In the genomic region with DNA sequence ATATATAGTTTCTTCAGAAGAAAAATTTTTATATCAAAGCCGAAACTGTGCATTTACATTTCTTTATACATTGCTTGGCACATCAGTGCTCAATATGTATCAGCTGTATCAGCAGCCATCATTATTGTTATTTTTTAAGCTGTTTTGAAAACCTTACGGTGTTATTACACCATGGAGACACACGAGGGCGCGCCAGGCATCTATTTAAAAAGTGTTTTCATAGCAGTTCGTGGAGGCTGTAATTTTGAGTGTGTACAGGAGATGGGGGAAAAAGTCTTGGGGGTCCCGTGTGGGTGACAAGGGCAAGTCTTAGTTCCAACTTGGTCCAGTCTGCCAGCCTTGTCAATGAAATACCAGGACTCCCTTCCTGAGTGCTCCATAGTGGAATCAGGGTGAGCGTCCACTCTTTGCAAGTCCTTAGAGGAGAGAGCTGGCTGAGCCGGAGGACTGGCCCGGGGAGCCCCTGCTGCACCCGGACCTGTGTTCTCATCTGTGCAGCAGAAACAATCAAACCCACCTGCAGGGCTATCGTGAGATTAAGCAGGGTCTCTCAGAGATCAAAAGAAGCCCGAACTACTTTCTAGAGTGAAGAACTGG, we compare ENCODE assay signal across 10 cellular contexts. TPM values are rescaled to one million over a fixed set of nuclear protein-coding genes. Genes with fewer than 3 reads are reported as not detected.
DNase-seq lines count a peak whose midpoint lies in the region; ATAC-seq and TF ChIP-seq lines count a peak whose summit lies in the region.
"Had no signal": no experiment of that assay in that cellular context is flagged by ENCODE, and none has a peak within 500 bp of the region (broad histone marks: within the 10 kb centered on the region; RNA-seq: fewer than 3 reads in every experiment).

No MANE protein-coding gene starts in this region.

- in situ Hi-C loops in IMR-90 (cut with MboI; ENCODE audit: low sequenced_read_pairs): loop anchor here (10.0 to 25.0 kb wide), 3 partner anchors 260 to 872 kb away; no protein-coding TSS in a partner anchor
- in situ Hi-C loops in Panc1 (cut with HindIII; ENCODE audit: low pct_unique_long_range_greater_than_20kb, low sequenced_read_pairs): no loop called here

- TF ChIP-seq RAD21 in IMR-90 (IDR thresholded peaks at IDR 0.05; ENCODE audit: low read length): peak; percentile 75

- H4K8ac ChIP-seq in IMR-90 (ENCODE audit: low read depth in 2 of 2, low read length in 2 of 2): no peak overlapping the region

- H4K20me1 ChIP-seq in IMR-90 (ENCODE audit: insufficient read depth, low read length): no peaks in the 10 kb centered on the region

- CTCF ChIA-PET in IMR-90 (lab: Yijun Ruan, JAX) (interaction anchor here (0.7 to 1.3 kb wide), 5 partner anchors 11 to 680 kb away, joined by 3 to 4 read pairs (median 3); no protein-coding TSS in a partner anchor), Panc1 (lab: Charles Lee) (interaction anchor here (0.6 to 1.4 kb wide), 8 partner anchors 11 to 609 kb away, joined by 3 to 5 read pairs (median 3); no protein-coding TSS in a partner anchor)

- H3K36me3 ChIP-seq in IMR-90 (ENCODE audit: control insufficient read depth, insufficient read depth, low read length) (no peaks in the 10 kb centered on the region), Panc1 (ENCODE audit: control insufficient read depth, insufficient read depth, low read length) (no peaks in the 10 kb centered on the region)

- 0 out of 2 replicates have a peak overlapping the region, but pooled peaks have one; percentile 11 for H2BK120ac ChIP-seq in IMR-90 (ENCODE audit: low read depth, low read length)

- H2AK9ac ChIP-seq in IMR-90 (replicated peaks; ENCODE audit: low read depth, low read length, poor library complexity): no peak overlapping the region

- no CpG with 5 or more reads among the region's 13 CpGs for WGBS in IMR-90 (ENCODE audit: extremely low coverage in 2 of 2, insufficient read length in 1 of 2), 2 experiments

- no peak for TF ChIP-seq POLR2A in IMR-90 (IDR thresholded peaks at IDR 0.05; ENCODE audit: low read depth, low read length)

- H3K9ac ChIP-seq in IMR-90 (ENCODE audit: low read depth, low read length): no peak overlapping the region

- no peaks in the 10 kb centered on the region for H3K9me3 Mint-ChIP-seq in activated T-helper 1 cell treated with anti-CD3 and anti-CD28 coated beads, Interleukin-12 subunit alpha, Interleukin-12 subunit beta, Interleukin-2, Interleukin-4 antibody, amounts not matched to agents 30 ng/mL and 10 ng/mL and 1 ng/mL, durations not matched to agents 14 hours and 24 hours and 36 hours
- H3K9me3 Mint-ChIP-seq: stimulated activated naive CD8-positive, alpha-beta T cell treated with anti-CD3 and anti-CD28 coated beads, Interleukin-15, Interleukin-2, amounts not matched to agents 100 ng/mL and 50 ng/mL, for 24 hours had no signal

- POLR2A ChIA-PET in IMR-90 (lab: Charles Lee; ENCODE audit: unreplicated experiment): interaction anchor here (0.5 kb wide), 1 partner anchor 372 kb away, joined by 6 read pairs; no protein-coding TSS in a partner anchor
- POLR2A ChIA-PET in Panc1 (lab: Charles Lee): no interaction called here

- H3K27ac Mint-ChIP-seq in activated T-helper 1 cell treated with anti-CD3 and anti-CD28 coated beads, Interleukin-12 subunit alpha, Interleukin-12 subunit beta, Interleukin-2, Interleukin-4 antibody, amounts not matched to agents 30 ng/mL and 10 ng/mL and 1 ng/mL, durations not matched to agents 14 hours and 24 hours and 36 hours: no peak overlapping the region
- H3K27ac Mint-ChIP-seq: stimulated activated naive CD8-positive, alpha-beta T cell treated with anti-CD3 and anti-CD28 coated beads, Interleukin-15, Interleukin-2, amounts not matched to agents 100 ng/mL and 50 ng/mL, for 24 hours had no signal

- H3K56ac ChIP-seq in IMR-90 (ENCODE audit: extremely low read depth, insufficient read depth, low read length): no peak overlapping the region

- no peak overlapping the region for H3K4me2 ChIP-seq in IMR-90 (ENCODE audit: low read depth, low read length)

- intact Hi-C loops in IMR-90 (cut with micrococcal nuclease) (loop anchor here (1.0 to 5.0 kb wide), 2 partner anchors 231 to 520 kb away; no protein-coding TSS in a partner anchor), Panc1 (cut with micrococcal nuclease; ENCODE audit: unreplicated experiment) (no loop called here), posterior cingulate gyrus (cut with DNase I) (loop anchor here (1.0 to 10.0 kb wide), 3 partner anchors 402 to 869 kb away; no protein-coding TSS in a partner anchor)
- intact Hi-C loops in activated T-helper 1 cell treated with anti-CD3 and anti-CD28 coated beads, Interleukin-12 subunit alpha, Interleukin-12 subunit beta, Interleukin-2, Interleukin-4 antibody, amounts not matched to agents 30 ng/mL and 10 ng/mL and 1 ng/mL, durations not matched to agents 14 hours and 24 hours and 36 hours (cut with micrococcal nuclease): loop anchor here (1.0 to 10.0 kb wide), 4 partner anchors 232 to 630 kb away; no protein-coding TSS in a partner anchor

- peaks cover 6% of the 10 kb centered on the region for H3K27me3 Mint-ChIP-seq in activated T-helper 1 cell treated with anti-CD3 and anti-CD28 coated beads, Interleukin-12 subunit alpha, Interleukin-12 subunit beta, Interleukin-2, Interleukin-4 antibody, amounts not matched to agents 30 ng/mL and 10 ng/mL and 1 ng/mL, durations not matched to agents 14 hours and 24 hours and 36 hours (ENCODE audit: insufficient read depth)

- no peaks in the 10 kb centered on the region for H3K9me3 ChIP-seq in IMR-90 (ENCODE audit: control insufficient read depth, insufficient read depth, low read length)
- H3K9me3 ChIP-seq in Panc1 (ENCODE audit: control insufficient read depth, insufficient read depth, low read depth, low read length): no peaks in the 10 kb centered on the region

- H3K9me1 ChIP-seq in IMR-90 (ENCODE audit: insufficient read depth, low read length): no peaks in the 10 kb centered on the region

- H4K91ac ChIP-seq in IMR-90 (ENCODE audit: insufficient read depth, low read depth, low read length): no peak overlapping the region

- peak; percentile 85 for ATAC-seq in IMR-90 (ENCODE audit: low read depth)
- peak; percentile 60 for ATAC-seq in Panc1
- ATAC-seq in GM21360 (IDR thresholded peaks at IDR 0.05; ENCODE audit: unreplicated experiment): no peak
- no peak for ATAC-seq in HG03469 (IDR thresholded peaks at IDR 0.05; ENCODE audit: unreplicated experiment)

- H2BK15ac ChIP-seq in IMR-90 (ENCODE audit: low read depth, low read length): no peak overlapping the region; the same call in 2 of the 3 replicates

- H3K23ac ChIP-seq in IMR-90 (ENCODE audit: low read depth, low read length): no peak overlapping the region

- no TSS peak for BruUV-seq in IMR-90 (replicated peaks; lab: Mats Ljungman, UMichigan)
- no TSS peak for BruUV-seq in Panc1 (replicated peaks; lab: Mats Ljungman, UMichigan)

- H3K79me1 ChIP-seq in IMR-90 (ENCODE audit: low read depth in 1 of 2, low read length in 2 of 2): no peaks in the 10 kb centered on the region

- H3K4me1 ChIP-seq in IMR-90 (ENCODE audit: control insufficient read depth, insufficient read depth, low read length) (no peaks in the 10 kb centered on the region), Panc1 (ENCODE audit: control insufficient read depth, insufficient read depth, low read length) (0 out of 2 replicates have a peak, but pooled peaks cover 4% of the 10 kb centered on the region)

- no peak overlapping the region for H3K14ac ChIP-seq in IMR-90 (replicated peaks; ENCODE audit: low read depth, low read length)

- no peaks in the 10 kb centered on the region for H3K36me3 Mint-ChIP-seq in activated T-helper 1 cell treated with anti-CD3 and anti-CD28 coated beads, Interleukin-12 subunit alpha, Interleukin-12 subunit beta, Interleukin-2, Interleukin-4 antibody, amounts not matched to agents 30 ng/mL and 10 ng/mL and 1 ng/mL, durations not matched to agents 14 hours and 24 hours and 36 hours (ENCODE audit: low read depth)

- DNase-seq in COR-L47 (lab: John Stamatoyannopoulos, UW): peak; percentile 68
- peak; percentile 62 for DNase-seq in IMR-90
- no peak for DNase-seq in Panc1 (ENCODE audit: low read depth, low spot score)
- peak; percentile 24 for DNase-seq in activated T-helper 1 cell treated with anti-CD3 and anti-CD28 coated beads, Interleukin-12 subunit alpha, Interleukin-12 subunit beta, Interleukin-2, Interleukin-4 antibody, amounts not matched to agents 30 ng/mL and 10 ng/mL and 1 ng/mL, durations not matched to agents 14 hours and 24 hours and 36 hours (ENCODE audit: low spot score)
- peak; percentile 33 for DNase-seq in foreskin melanocyte
- peak in 8 of 10 donors; percentile 41 to 90 (median 60) for DNase-seq in posterior cingulate gyrus

- H3K4ac ChIP-seq in IMR-90 (ENCODE audit: low read depth, low read length): no peak overlapping the region

- peak; percentile 80 for TF ChIP-seq CTCF in IMR-90 (conservative IDR thresholded peaks at IDR 0.05; ENCODE audit: low read depth, low read length)
- peak; percentile 89 for TF ChIP-seq CTCF in Panc1 (IDR thresholded peaks at IDR 0.05)

- H3K27ac ChIP-seq in IMR-90 (ENCODE audit: insufficient read depth, low read length): no peak overlapping the region
- no peak overlapping the region for H3K27ac ChIP-seq in Panc1 (ENCODE audit: low read length)
- H3K27ac ChIP-seq: SK-N-MC had no signal

- peaks cover 6% of the 10 kb centered on the region for H3K4me1 Mint-ChIP-seq in activated T-helper 1 cell treated with anti-CD3 and anti-CD28 coated beads, Interleukin-12 subunit alpha, Interleukin-12 subunit beta, Interleukin-2, Interleukin-4 antibody, amounts not matched to agents 30 ng/mL and 10 ng/mL and 1 ng/mL, durations not matched to agents 14 hours and 24 hours and 36 hours (ENCODE audit: low read depth)

- H3K4me3 ChIP-seq in IMR-90 (ENCODE audit: insufficient read depth, low read depth, low read length): no peak overlapping the region
- H3K4me3 ChIP-seq in Panc1 (ENCODE audit: low read depth in 2 of 2, low read length in 2 of 2): peak overlapping the region in 1 of 2 experiments; percentile 25; a peak in 1 of 4 replicates
- H3K4me3 ChIP-seq: SK-N-MC had no signal

- H3K27me3 ChIP-seq in IMR-90 (ENCODE audit: control insufficient read depth, insufficient read depth, low read length) (no peaks in the 10 kb centered on the region), Panc1 (ENCODE audit: control insufficient read depth, insufficient read depth, low read length) (0 out of 2 replicates have a peak, but pooled peaks cover 3% of the 10 kb centered on the region)

- H3K4me3 Mint-ChIP-seq in activated T-helper 1 cell treated with anti-CD3 and anti-CD28 coated beads, Interleukin-12 subunit alpha, Interleukin-12 subunit beta, Interleukin-2, Interleukin-4 antibody, amounts not matched to agents 30 ng/mL and 10 ng/mL and 1 ng/mL, durations not matched to agents 14 hours and 24 hours and 36 hours: no peak overlapping the region
- H3K4me3 Mint-ChIP-seq: stimulated activated naive CD8-positive, alpha-beta T cell treated with anti-CD3 and anti-CD28 coated beads, Interleukin-15, Interleukin-2, amounts not matched to agents 100 ng/mL and 50 ng/mL, for 24 hours had no signal

- peak overlapping the region; percentile 39 for H2AFZ ChIP-seq in IMR-90 (replicated peaks; ENCODE audit: low read length, poor library complexity)

- H2BK5ac ChIP-seq in IMR-90 (ENCODE audit: low read depth, low read length, poor library complexity, severe bottlenecking): no peak overlapping the region

- H4K5ac ChIP-seq in IMR-90 (ENCODE audit: low read depth, low read length): no peak overlapping the region

- H3K18ac ChIP-seq in IMR-90 (ENCODE audit: low read depth, low read length): no peak overlapping the region

- H2AK5ac ChIP-seq in IMR-90 (ENCODE audit: low read depth, low read length): peak overlapping the region; percentile 61; the same call in 1 of the 2 replicates

- no peak overlapping the region for H2BK20ac ChIP-seq in IMR-90 (ENCODE audit: low read depth, low read length)

- dilution Hi-C loops in IMR-90 (cut with HindIII; ENCODE audit: low sequenced_read_pairs, unreplicated experiment): no loop called here

RNA-seq across cellular contexts. Expression of gene SLC2A10, which starts 43.3 kb away (rescaled TPM):
- total RNA-seq in IMR-90 (2012; rRNA removed): 14.7 and 15.2 TPM in 2 replicates
- polyA plus RNA-seq in IMR-90 (2012; rRNA removed): 22.0 TPM in 2 replicates
- polyA plus RNA-seq in IMR-90 (2012; cell fraction: cytosol; rRNA removed): 15.4 and 26.3 TPM in 2 replicates
- polyA plus RNA-seq in IMR-90 (2012; cell fraction: nucleus; rRNA removed; ENCODE audit: low replicate concordance): 21.8 and 22.7 TPM in 2 replicates
- 1.6 TPM for total RNA-seq in Panc1 (2021; ENCODE audit: unreplicated experiment)
- polyA plus RNA-seq in Panc1 (2012; ENCODE audit: insufficient read length): 1.5 TPM
- not detected in 2 replicates for total RNA-seq in activated T-helper 1 cell treated with anti-CD3 and anti-CD28 coated beads, Interleukin-12 subunit alpha, Interleukin-12 subunit beta, Interleukin-2, Interleukin-4 antibody, amounts not matched to agents 30 ng/mL and 10 ng/mL and 1 ng/mL, durations not matched to agents 14 hours and 24 hours and 36 hours

Comparison
In these comparisons a context has a peak if more than half of its experiments do, and no peak if none do; other contexts are left out.
1. ATAC-seq: peak in IMR-90 (single experiment) and Panc1 (single experiment); none in GM21360 (single experiment) and HG03469 (single experiment).